Comparison of ENCODE assay signal across 8 cellular contexts in genomic region chr11:747176-748006, GRCh38. TPM values are rescaled to one million over a fixed set of nuclear protein-coding genes. Genes with fewer than 3 reads are reported as not detected.
DNase-seq lines count a peak whose midpoint lies in the region; ATAC-seq and TF ChIP-seq lines count a peak whose summit lies in the region.

Gene TALDO1, plus strand, starts transcription at chr11:747464. Its CDS starts 18 bp downstream, at chr11:747482.

- peak within 1 kb of the TSS; percentile 64 to 94 for H3K27ac ChIP-seq in coronary artery

- TF ChIP-seq CTCF in coronary artery (IDR thresholded peaks at IDR 0.05): no peak

- ATAC-seq in GM19035 (IDR thresholded peaks at IDR 0.05; ENCODE audit: unreplicated experiment): peak; percentile 92
- peak; percentile 83 for ATAC-seq in HG03342 (IDR thresholded peaks at IDR 0.05; ENCODE audit: unreplicated experiment)
- ATAC-seq in left lobe of liver: peak; percentile 97

- DNase-seq in AML-193 (lab: John Stamatoyannopoulos, UW) (peak; percentile 81 to 83), NCI-H446 (lab: John Stamatoyannopoulos, UW) (peak; percentile 77 to 92), coronary artery (ENCODE audit: low spot score) (peak; percentile 94), left lobe of liver (ENCODE audit: low spot score) (peak; percentile 92)
- DNase-seq in activated CD4-positive, alpha-beta T cell treated with anti-CD3 and anti-CD28 coated beads for 4 hours: peak; percentile 70 to 74
- peak; percentile 61 for DNase-seq in stimulated activated CD4-positive, alpha-beta T cell treated with anti-CD3 and anti-CD28 coated beads, Interleukin-2, amount 100 ng/mL, for 4 hours (ENCODE audit: low read depth)

- H3K4me3 ChIP-seq in coronary artery: peak within 1 kb of the TSS; percentile 97

RNA-seq across cellular contexts. Expression of gene TALDO1, which starts in this region (rescaled TPM):
- total RNA-seq in left lobe of liver: 147 TPM

Comparison
In these comparisons a context has a peak if more than half of its experiments do, and no peak if none do; other contexts are left out.
1. Peak in every context shown above with its lines: DNase-seq, ATAC-seq, H3K4me3 ChIP-seq and H3K27ac ChIP-seq.